1 cellular context compared by ENCODE assay signal in genomic region chr6:169454204-169454871, GRCh38.
A peak's percentile ranks its signal among the peaks of the same experiment; 100 is the strongest.
TF ChIP-seq lines count a peak whose summit lies in the region.

No MANE protein-coding gene starts in this region.

TF ChIP-seq in K562, 482 proteins besides CTCF, POLR2A, EP300 and RAD21 (continued from another document):
- TF ChIP-seq NR0B1 (IDR thresholded peaks at IDR 0.05; ENCODE audit: partially characterized antibody) (no peak), MLLT1 (IDR thresholded peaks at IDR 0.05) (no peak), GATA2 (CRISPR knock-in tag; IDR thresholded peaks at IDR 0.05) (peak; percentile 38; the same call in 1 of the 2 replicates), CCAR2 (IDR thresholded peaks at IDR 0.05; ENCODE audit: low read depth, low read length) (no peak), RBM14 (IDR thresholded peaks at IDR 0.05; ENCODE audit: borderline replicate concordance, insufficient read depth, low read depth, low read length) (no peak), ZNF316 (IDR thresholded peaks at IDR 0.05) (no peak), SOX6 (IDR thresholded peaks at IDR 0.05) (0 out of 2 replicates have a peak, but pooled peaks have one; percentile 33), NR4A1 (CRISPR knock-in tag; IDR thresholded peaks at IDR 0.05) (no peak), NR4A1 (tag; IDR thresholded peaks at IDR 0.05) (no peak), TBL1XR1 (IDR thresholded peaks at IDR 0.05; ENCODE audit: low read length in 2 of 2) (no peak; a peak in 1 of 4 replicates), HNRNPLL (IDR thresholded peaks at IDR 0.05; ENCODE audit: low read depth, low read length, poor library complexity, severe bottlenecking) (no peak), RBBP5 (IDR thresholded peaks at IDR 0.05; ENCODE audit: borderline replicate concordance, insufficient read depth, low read length, poor library complexity, severe bottlenecking) (no peak), HCFC1 (IDR thresholded peaks at IDR 0.05; ENCODE audit: low read depth, low read length) (no peak), ZNF140 (CRISPR knock-in tag; IDR thresholded peaks at IDR 0.05) (no peak), CEBPB (tag; IDR thresholded peaks at IDR 0.05) (peak; percentile 90), SETDB1 (IDR thresholded peaks at IDR 0.05; ENCODE audit: low read length) (no peak), CBFA2T2 (conservative IDR thresholded peaks at IDR 0.05) (peak; percentile 76), GTF2F1 (IDR thresholded peaks at IDR 0.05; ENCODE audit: low read depth, low read length) (no peak), ZNF764 (CRISPR knock-in tag; IDR thresholded peaks at IDR 0.05; ENCODE audit: low read depth) (no peak), HLTF (IDR thresholded peaks at IDR 0.05) (no peak), THRAP3 (IDR thresholded peaks at IDR 0.05; ENCODE audit: borderline replicate concordance) (no peak), ZNF57 (CRISPR knock-in tag; IDR thresholded peaks at IDR 0.05) (no peak), TARDBP (IDR thresholded peaks at IDR 0.05) (no peak), ZZZ3 (IDR thresholded peaks at IDR 0.05) (no peak), CREB3L1 (IDR thresholded peaks at IDR 0.05; ENCODE audit: borderline replicate concordance, low read depth) (no peak), ZNF274 (IDR thresholded peaks at IDR 0.05; ENCODE audit: borderline replicate concordance, low read depth, low read length) (no peak), FOXK1 (CRISPR knock-in tag; IDR thresholded peaks at IDR 0.05; ENCODE audit: borderline replicate concordance) (no peak), LARP7 (IDR thresholded peaks at IDR 0.05) (no peak), FOSL1 (tag; conservative IDR thresholded peaks at IDR 0.05) (peak; percentile 91), ZBED1 (IDR thresholded peaks at IDR 0.05) (no peak), FOXP1 (CRISPR knock-in tag; IDR thresholded peaks at IDR 0.05) (no peak), TAL1 (IDR thresholded peaks at IDR 0.05) (peak; percentile 73), RBM34 (IDR thresholded peaks at IDR 0.05; ENCODE audit: borderline replicate concordance, insufficient read depth, low read length) (no peak), GTF3C2 (IDR thresholded peaks at IDR 0.05; ENCODE audit: borderline replicate concordance, extremely low read depth, insufficient read length) (no peak), RBM39 (optimal IDR thresholded peaks at IDR 0.05; ENCODE audit: low read depth, low read length) (no peak), GTF2B (IDR thresholded peaks at IDR 0.05; ENCODE audit: extremely low read depth, insufficient read length) (no peak), RCOR1 (IDR thresholded peaks at IDR 0.05; ENCODE audit: borderline replicate concordance in 1 of 2, low read depth in 2 of 2, low read length in 2 of 2) (peak in 1 of 2 experiments; percentile 75; a peak in 2 of 4 replicates), STAT5A (IDR thresholded peaks at IDR 0.05; ENCODE audit: borderline replicate concordance, low read length) (peak; percentile 50; the same call in 1 of the 2 replicates), BMI1 (IDR thresholded peaks at IDR 0.05; ENCODE audit: low read length) (no peak), ZKSCAN1 (IDR thresholded peaks at IDR 0.05; ENCODE audit: low read depth, low read length) (no peak), XRCC5 (IDR thresholded peaks at IDR 0.05; ENCODE audit: low read depth, low read length) (no peak), ARID2 (IDR thresholded peaks at IDR 0.05) (no peak), ILF3 (IDR thresholded peaks at IDR 0.05; ENCODE audit: borderline replicate concordance) (no peak), KLF16 (IDR thresholded peaks at IDR 0.05) (peak; percentile 53; the same call in 1 of the 2 replicates)
- TF ChIP-seq, protein P1, sequence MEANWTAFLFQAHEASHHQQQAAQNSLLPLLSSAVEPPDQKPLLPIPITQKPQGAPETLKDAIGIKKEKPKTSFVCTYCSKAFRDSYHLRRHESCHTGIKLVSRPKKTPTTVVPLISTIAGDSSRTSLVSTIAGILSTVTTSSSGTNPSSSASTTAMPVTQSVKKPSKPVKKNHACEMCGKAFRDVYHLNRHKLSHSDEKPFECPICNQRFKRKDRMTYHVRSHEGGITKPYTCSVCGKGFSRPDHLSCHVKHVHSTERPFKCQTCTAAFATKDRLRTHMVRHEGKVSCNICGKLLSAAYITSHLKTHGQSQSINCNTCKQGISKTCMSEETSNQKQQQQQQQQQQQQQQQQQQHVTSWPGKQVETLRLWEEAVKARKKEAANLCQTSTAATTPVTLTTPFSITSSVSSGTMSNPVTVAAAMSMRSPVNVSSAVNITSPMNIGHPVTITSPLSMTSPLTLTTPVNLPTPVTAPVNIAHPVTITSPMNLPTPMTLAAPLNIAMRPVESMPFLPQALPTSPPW (CRISPR knock-in tag; IDR thresholded peaks at IDR 0.05): no peak; the same call in 1 of the 2 replicates
- TF ChIP-seq, protein P2, sequence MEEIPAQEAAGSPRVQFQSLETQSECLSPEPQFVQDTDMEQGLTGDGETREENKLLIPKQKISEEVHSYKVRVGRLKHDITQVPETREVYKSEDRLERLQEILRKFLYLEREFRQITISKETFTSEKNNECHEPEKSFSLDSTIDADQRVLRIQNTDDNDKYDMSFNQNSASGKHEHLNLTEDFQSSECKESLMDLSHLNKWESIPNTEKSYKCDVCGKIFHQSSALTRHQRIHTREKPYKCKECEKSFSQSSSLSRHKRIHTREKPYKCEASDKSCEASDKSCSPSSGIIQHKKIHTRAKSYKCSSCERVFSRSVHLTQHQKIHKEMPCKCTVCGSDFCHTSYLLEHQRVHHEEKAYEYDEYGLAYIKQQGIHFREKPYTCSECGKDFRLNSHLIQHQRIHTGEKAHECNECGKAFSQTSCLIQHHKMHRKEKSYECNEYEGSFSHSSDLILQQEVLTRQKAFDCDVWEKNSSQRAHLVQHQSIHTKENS (CRISPR knock-in tag; IDR thresholded peaks at IDR 0.05): no peak
